18 cellular contexts compared by ENCODE assay signal in the genomic region with DNA sequence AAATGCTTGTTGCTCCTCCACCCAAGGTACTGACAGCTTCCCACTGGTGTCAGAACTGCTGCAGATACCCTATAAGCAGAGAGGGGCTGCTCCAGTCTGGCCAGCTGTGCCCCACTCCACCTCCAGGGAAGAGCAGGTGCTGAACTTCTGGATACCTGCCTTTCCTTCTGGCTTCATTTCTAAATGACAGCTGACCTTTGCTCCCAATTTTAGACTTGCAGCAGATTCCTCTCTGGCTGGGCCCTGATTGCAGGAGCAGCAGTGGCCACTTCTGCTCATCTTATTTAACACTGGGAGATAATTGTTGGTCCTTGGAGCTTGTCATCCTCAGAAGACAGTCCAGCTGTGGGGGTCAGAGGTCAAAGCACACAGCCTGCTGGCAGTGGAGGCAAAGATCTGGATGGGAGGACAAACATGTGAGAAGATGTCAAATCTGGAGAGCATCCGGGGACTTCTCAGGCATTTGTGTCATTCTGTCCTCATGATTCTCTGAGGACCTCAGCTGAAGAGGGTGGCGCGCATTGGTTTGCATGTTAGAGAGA. TPM values are rescaled to one million over a fixed set of nuclear protein-coding genes. Genes with fewer than 3 reads are reported as not detected.
DNase-seq lines count a peak whose midpoint lies in the region; ATAC-seq and TF ChIP-seq lines count a peak whose summit lies in the region.
"Had no signal": no experiment of that assay in that cellular context is flagged by ENCODE, and none has a peak within 500 bp of the region (broad histone marks: within the 10 kb centered on the region; RNA-seq: fewer than 3 reads in every experiment).

No MANE protein-coding gene starts in this region.

- no peak overlapping the region for H3K4me3 ChIP-seq in neural progenitor cell
- H3K4me3 ChIP-seq: BLaER1 treated with 17β-estradiol and CSF1 and Interleukin-3, amounts not matched to agents 10 nM and 100 nM; Peyer's patch had no signal

- no peaks in the 10 kb centered on the region for H3K36me3 ChIP-seq in neural progenitor cell
- H3K36me3 ChIP-seq: Peyer's patch had no signal

- peaks cover 11% of the 10 kb centered on the region for H3K79me2 ChIP-seq in neural progenitor cell (ENCODE audit: low read depth)

- H3K4me1 Mint-ChIP-seq in IgD-negative memory B cell (peaks cover 82 to 90% (median 84%) of the 10 kb centered on the region in 3 donors), brain (peaks cover 88% of the 10 kb centered on the region), neural progenitor cell (peaks cover 86% of the 10 kb centered on the region)

- H3K9ac ChIP-seq in neural progenitor cell: no peak overlapping the region
- H3K9ac ChIP-seq: BLaER1 treated with 17β-estradiol and CSF1 and Interleukin-3, amounts not matched to agents 10 nM and 100 nM had no signal

- H3F3A ChIP-seq in neural progenitor cell (ENCODE audit: low read depth): peaks cover 10% of the 10 kb centered on the region

- DNase-seq in NCI-H748 (lab: John Stamatoyannopoulos, UW; ENCODE audit: unreplicated experiment): peak; percentile 9
- no peak for DNase-seq in NCI-H748 treated with DMSO at 0.1 percent for 48 hours (lab: John Stamatoyannopoulos, UW)
- DNase-seq in neural progenitor cell (ENCODE audit: low spot score): no peak
- DNase-seq in D341Med (ENCODE audit: low spot score): no peak
- no peak for DNase-seq in superior temporal gyrus (ENCODE audit: extremely low spot score)
- DNase-seq: 8988T, DMS53, HCEC 1CT, NCI-H1436, NCI-H2081 treated with DMSO at 0.1 percent for 48 hours, NCI-H226, NCI-H526, Peyer's patch, SIG-M5 had no signal

- H3K4me3 Mint-ChIP-seq in IgD-negative memory B cell (peak overlapping the region in 1 of 4 donors; percentile 47), brain (no peak overlapping the region), neural progenitor cell (no peak overlapping the region)

- H3K27ac Mint-ChIP-seq in IgD-negative memory B cell (peak overlapping the region; percentile 5 to 97 (median 59)), brain (peak overlapping the region in 3 of 5 experiments; percentile 12 to 74 (median 35)), neural progenitor cell (peak overlapping the region; percentile 23)

- no peak overlapping the region for H2AFZ ChIP-seq in neural progenitor cell (replicated peaks)

- no peak overlapping the region for H3K27ac ChIP-seq in neural progenitor cell
- H3K27ac ChIP-seq: BLaER1 treated with 17β-estradiol and CSF1 and Interleukin-3, amounts not matched to agents 10 nM and 100 nM had no signal

- H3K4me2 ChIP-seq in neural progenitor cell: no peak overlapping the region
- H3K4me2 ChIP-seq: BLaER1 treated with 17β-estradiol and CSF1 and Interleukin-3, amounts not matched to agents 10 nM and 100 nM had no signal

- no peaks in the 10 kb centered on the region for H3K27me3 Mint-ChIP-seq in IgD-negative memory B cell
- H3K27me3 Mint-ChIP-seq in brain: no peaks in the 10 kb centered on the region
- peaks cover 4% of the 10 kb centered on the region for H3K27me3 Mint-ChIP-seq in neural progenitor cell (ENCODE audit: insufficient read depth, low read depth)

- peaks cover 14% of the 10 kb centered on the region for H4K20me1 ChIP-seq in neural progenitor cell (ENCODE audit: low read depth)

- peaks cover 60% of the 10 kb centered on the region for H3K4me1 ChIP-seq in neural progenitor cell

- TF ChIP-seq CTCF in brain (conservative IDR thresholded peaks at IDR 0.05) (no peak), neural progenitor cell (IDR thresholded peaks at IDR 0.05) (no peak)

- H3K27me3 ChIP-seq in neural progenitor cell: no peaks in the 10 kb centered on the region
- H3K27me3 ChIP-seq: Peyer's patch had no signal

- H3K9me3 ChIP-seq in neural progenitor cell (ENCODE audit: low read depth): no peaks in the 10 kb centered on the region
- H3K9me3 ChIP-seq: BLaER1 treated with 17β-estradiol and CSF1 and Interleukin-3, amounts not matched to agents 10 nM and 100 nM; Peyer's patch had no signal

- peaks cover 16% of the 10 kb centered on the region for H3K36me3 Mint-ChIP-seq in IgD-negative memory B cell
- peaks cover 43% of the 10 kb centered on the region for H3K36me3 Mint-ChIP-seq in brain
- peaks cover 15% of the 10 kb centered on the region for H3K36me3 Mint-ChIP-seq in neural progenitor cell

- H3K9me3 Mint-ChIP-seq in IgD-negative memory B cell (no peaks in the 10 kb centered on the region), brain (peaks cover 0 to under 1% (median 0%) of the 10 kb centered on the region in 5 experiments), neural progenitor cell (no peaks in the 10 kb centered on the region)

- ATAC-seq in GM21529 (IDR thresholded peaks at IDR 0.05; ENCODE audit: unreplicated experiment): no peak

RNA-seq across cellular contexts. Expression of a gene that starts 38.9 kb away (rescaled TPM):
- polyA plus RNA-seq in IgD-negative memory B cell (16.8 TPM), brain (ENCODE audit: insufficient read depth, low read depth, low replicate concordance) (25.7 TPM)
- total RNA-seq in neural progenitor cell (ENCODE audit: low replicate concordance): 12.0 and 14.4 TPM in 2 replicates
